ENCODE assay signal across 29 cellular contexts in the genomic region with DNA sequence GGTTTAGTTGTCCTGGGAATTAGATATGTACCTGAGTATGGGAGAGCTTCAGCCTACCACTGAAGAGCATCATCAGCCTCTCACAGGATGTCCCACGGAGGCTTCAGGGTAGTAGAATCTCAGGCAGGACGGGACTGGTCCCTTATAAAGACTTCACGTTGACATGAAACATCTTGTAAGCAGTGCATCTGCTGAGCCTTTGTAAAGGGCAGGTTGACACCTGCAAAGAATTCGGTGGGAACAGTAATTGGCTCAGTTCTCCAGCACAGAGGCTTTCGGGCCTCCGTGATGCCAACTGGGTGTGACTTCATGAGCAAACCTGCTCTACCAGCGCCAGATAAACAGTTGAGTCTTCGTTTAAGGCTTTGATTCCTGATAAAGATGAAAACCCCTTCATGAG.
"Had no signal": no experiment of that assay in that cellular context is flagged by ENCODE, and none has a peak within 500 bp of the region (broad histone marks: within the 10 kb centered on the region; RNA-seq: fewer than 3 reads in every experiment).

No MANE protein-coding gene starts in this region.

- ATAC-seq: effector memory CD8-positive, alpha-beta T cell; gastrocnemius medialis; left cardiac atrium; naive thymus-derived CD8-positive, alpha-beta T cell; WTC11 had no signal

- H3K27me3 Mint-ChIP-seq: activated CD4-positive, alpha-beta memory T cell treated with anti-CD3 and anti-CD28 coated beads, Interleukin-2, amount 10 ng/mL, durations not matched to agents 7 days and 5 days; activated CD4-positive, alpha-beta T cell treated with anti-CD3 and anti-CD28 coated beads, Interleukin-2, amount 10 ng/mL, durations not matched to agents 7 days and 5 days; activated naive CD4-positive, alpha-beta T cell treated with anti-CD3 and anti-CD28 coated beads, Interleukin-2, amount 10 ng/mL, durations not matched to agents 7 days and 5 days; activated naive CD8-positive, alpha-beta T cell treated with anti-CD3 and anti-CD28 coated beads, Interleukin-2, amount 10 ng/mL, durations not matched to agents 7 days and 5 days; activated T-cell treated with anti-CD3 and anti-CD28 coated beads, Interleukin-2, amount 50 U/mL, for 24 hours; brain; effector memory CD8-positive, alpha-beta T cell; memory B cell; naive thymus-derived CD8-positive, alpha-beta T cell had no signal

- H3K9me3 Mint-ChIP-seq: activated CD4-positive, alpha-beta memory T cell treated with anti-CD3 and anti-CD28 coated beads, Interleukin-2, amount 10 ng/mL, durations not matched to agents 7 days and 5 days; activated CD4-positive, alpha-beta T cell treated with anti-CD3 and anti-CD28 coated beads, Interleukin-2, amount 10 ng/mL, durations not matched to agents 7 days and 5 days; activated naive CD4-positive, alpha-beta T cell treated with anti-CD3 and anti-CD28 coated beads, Interleukin-2, amount 10 ng/mL, durations not matched to agents 7 days and 5 days; activated naive CD8-positive, alpha-beta T cell treated with anti-CD3 and anti-CD28 coated beads, Interleukin-2, amount 10 ng/mL, durations not matched to agents 7 days and 5 days; activated T-cell treated with anti-CD3 and anti-CD28 coated beads, Interleukin-2, amount 50 U/mL, for 24 hours; effector memory CD8-positive, alpha-beta T cell; memory B cell; naive thymus-derived CD8-positive, alpha-beta T cell; neural progenitor cell; WTC11 had no signal

- H3K4me2 ChIP-seq: hepatocyte, neural progenitor cell had no signal

- H3K79me2 ChIP-seq: hepatocyte, parathyroid adenoma had no signal

- H3K27ac Mint-ChIP-seq: activated CD4-positive, alpha-beta memory T cell treated with anti-CD3 and anti-CD28 coated beads, Interleukin-2, amount 10 ng/mL, durations not matched to agents 7 days and 5 days; activated CD4-positive, alpha-beta T cell treated with anti-CD3 and anti-CD28 coated beads, Interleukin-2, amount 10 ng/mL, durations not matched to agents 7 days and 5 days; activated naive CD4-positive, alpha-beta T cell treated with anti-CD3 and anti-CD28 coated beads, Interleukin-2, amount 10 ng/mL, durations not matched to agents 7 days and 5 days; activated naive CD8-positive, alpha-beta T cell treated with anti-CD3 and anti-CD28 coated beads, Interleukin-2, amount 10 ng/mL, durations not matched to agents 7 days and 5 days; activated T-cell treated with anti-CD3 and anti-CD28 coated beads, Interleukin-2, amount 50 U/mL, for 24 hours; memory B cell; WTC11 had no signal

- H3K9me3 ChIP-seq: ascending aorta, gastrocnemius medialis, right atrium auricular region, spleen, tibial nerve had no signal

- H3K4me1 Mint-ChIP-seq: WTC11 had no signal

- H3K27me3 ChIP-seq: ascending aorta, gastrocnemius medialis, hepatocyte, neural progenitor cell, right atrium auricular region, spleen, tibial nerve had no signal

- H3K4me3 Mint-ChIP-seq: activated CD4-positive, alpha-beta memory T cell treated with anti-CD3 and anti-CD28 coated beads, Interleukin-2, amount 10 ng/mL, durations not matched to agents 7 days and 5 days; activated CD4-positive, alpha-beta T cell treated with anti-CD3 and anti-CD28 coated beads, Interleukin-2, amount 10 ng/mL, durations not matched to agents 7 days and 5 days; activated naive CD4-positive, alpha-beta T cell treated with anti-CD3 and anti-CD28 coated beads, Interleukin-2, amount 10 ng/mL, durations not matched to agents 7 days and 5 days; activated naive CD8-positive, alpha-beta T cell treated with anti-CD3 and anti-CD28 coated beads, Interleukin-2, amount 10 ng/mL, durations not matched to agents 7 days and 5 days; activated T-cell treated with anti-CD3 and anti-CD28 coated beads, Interleukin-2, amount 50 U/mL, for 24 hours; brain; effector memory CD8-positive, alpha-beta T cell; memory B cell; naive thymus-derived CD8-positive, alpha-beta T cell; neural progenitor cell; WTC11 had no signal

- DNase-seq: activated CD4-positive, alpha-beta memory T cell treated with anti-CD3 and anti-CD28 coated beads, Interleukin-2, amount 10 ng/mL, durations not matched to agents 7 days and 5 days; activated CD4-positive, alpha-beta T cell treated with anti-CD3 and anti-CD28 coated beads for 1 hour; activated CD4-positive, alpha-beta T cell treated with anti-CD3 and anti-CD28 coated beads, Interleukin-2, amount 10 ng/mL, durations not matched to agents 7 days and 5 days; activated CD8-positive, alpha-beta memory T cell treated with anti-CD3 and anti-CD28 coated beads, Interleukin-2, amount 50 U/mL, for 48 hours; activated gamma-delta T cell; activated naive CD4-positive, alpha-beta T cell treated with anti-CD3 and anti-CD28 coated beads, Interleukin-2, amount 10 ng/mL, durations not matched to agents 7 days and 5 days; activated naive CD8-positive, alpha-beta T cell treated with anti-CD3 and anti-CD28 coated beads, Interleukin-2, amount 10 ng/mL, durations not matched to agents 7 days and 5 days; activated T-cell treated with anti-CD3 and anti-CD28 coated beads, Interleukin-2, amount 50 U/mL, for 24 hours; caudate nucleus; cortex of kidney; effector memory CD8-positive, alpha-beta T cell; gastrocnemius medialis; glutamatergic neuron; islet precursor cell; left cardiac atrium; naive thymus-derived CD8-positive, alpha-beta T cell; occipital lobe; spleen; stimulated activated naive CD4-positive, alpha-beta T cell; T-helper 2 cell had no signal

- H3K36me3 Mint-ChIP-seq: activated naive CD4-positive, alpha-beta T cell treated with anti-CD3 and anti-CD28 coated beads, Interleukin-2, amount 10 ng/mL, durations not matched to agents 7 days and 5 days; activated naive CD8-positive, alpha-beta T cell treated with anti-CD3 and anti-CD28 coated beads, Interleukin-2, amount 10 ng/mL, durations not matched to agents 7 days and 5 days; brain; memory B cell; naive thymus-derived CD8-positive, alpha-beta T cell; neural progenitor cell; WTC11 had no signal

- H3K27ac ChIP-seq: ascending aorta, gastrocnemius medialis, hepatocyte, neural progenitor cell, parathyroid adenoma, right atrium auricular region, spleen, tibial nerve had no signal

- H3K4me3 ChIP-seq: ascending aorta, gastrocnemius medialis, hepatocyte, neural progenitor cell, right atrium auricular region, spleen, tibial nerve had no signal

- H3K4me1 ChIP-seq: ascending aorta, neural progenitor cell, parathyroid adenoma, right atrium auricular region, tibial nerve had no signal

- H3K36me3 ChIP-seq: ascending aorta, gastrocnemius medialis, neural progenitor cell, right atrium auricular region, tibial nerve had no signal
